In genomic region chr12:59067068-59067467, GRCh38 we compare ENCODE assay signal across 11 cellular contexts.
DNase-seq lines count a peak whose midpoint lies in the region; ATAC-seq and TF ChIP-seq lines count a peak whose summit lies in the region.
"Had no signal": no experiment of that assay in that cellular context is flagged by ENCODE, and none has a peak within 500 bp of the region (broad histone marks: within the 10 kb centered on the region; RNA-seq: fewer than 3 reads in every experiment).

No MANE protein-coding gene starts in this region.

- H3K4me1 Mint-ChIP-seq in endothelial cell (ENCODE audit: unreplicated experiment), result peaks cover 26% of the 10 kb centered on the region
- H3K4me1 Mint-ChIP-seq: activated naive CD4-positive, alpha-beta T cell treated with anti-CD3 and anti-CD28 coated beads, Interleukin-2, amount 50 U/mL, for 24 hours had no signal

- H3K4me2 ChIP-seq in osteoblast (ENCODE audit: insufficient read depth, low read length), result no peak overlapping the region

- H3K79me2 ChIP-seq in osteoblast (ENCODE audit: insufficient read depth, low read length), result no peaks in the 10 kb centered on the region

- no peak overlapping the region for H3K27ac ChIP-seq in osteoblast (ENCODE audit: low read depth, low read length)
- no peak overlapping the region for H3K27ac ChIP-seq in sigmoid colon

- H3K36me3 ChIP-seq in osteoblast (ENCODE audit: insufficient read depth, low read length) (no peaks in the 10 kb centered on the region), sigmoid colon (no peaks in the 10 kb centered on the region)

- H3K4me1 ChIP-seq in osteoblast (ENCODE audit: insufficient read depth, low read length) (peaks cover 18% of the 10 kb centered on the region), sigmoid colon (no peaks in the 10 kb centered on the region)

- H3K27ac Mint-ChIP-seq in endothelial cell (ENCODE audit: unreplicated experiment), result peak overlapping the region; percentile 98
- H3K27ac Mint-ChIP-seq: activated naive CD4-positive, alpha-beta T cell treated with anti-CD3 and anti-CD28 coated beads, Interleukin-2, amount 50 U/mL, for 24 hours had no signal

- 38 to 43% methylated on average over 2 of the region's 2 CpGs for WGBS in sigmoid colon, 2 donors

- no peaks in the 10 kb centered on the region for H4K20me1 ChIP-seq in osteoblast (ENCODE audit: insufficient read depth, low read length)

- H3K27me3 Mint-ChIP-seq in endothelial cell (ENCODE audit: unreplicated experiment), result peaks cover 2% of the 10 kb centered on the region
- H3K27me3 Mint-ChIP-seq: activated naive CD4-positive, alpha-beta T cell treated with anti-CD3 and anti-CD28 coated beads, Interleukin-2, amount 50 U/mL, for 24 hours had no signal

- no peaks in the 10 kb centered on the region for H3K36me3 Mint-ChIP-seq in endothelial cell (ENCODE audit: low read depth, unreplicated experiment)
- H3K36me3 Mint-ChIP-seq: activated naive CD4-positive, alpha-beta T cell treated with anti-CD3 and anti-CD28 coated beads, Interleukin-2, amount 50 U/mL, for 24 hours had no signal

- intact Hi-C loops in sigmoid colon (cut with DNase I), result no loop called here

- H3K9me3 Mint-ChIP-seq in endothelial cell (ENCODE audit: unreplicated experiment), result no peaks in the 10 kb centered on the region
- H3K9me3 Mint-ChIP-seq: activated naive CD4-positive, alpha-beta T cell treated with anti-CD3 and anti-CD28 coated beads, Interleukin-2, amount 50 U/mL, for 24 hours had no signal

- no peak overlapping the region for H3K4me3 Mint-ChIP-seq in endothelial cell (ENCODE audit: unreplicated experiment)
- H3K4me3 Mint-ChIP-seq: activated naive CD4-positive, alpha-beta T cell treated with anti-CD3 and anti-CD28 coated beads, Interleukin-2, amount 50 U/mL, for 24 hours had no signal

- in situ Hi-C loops in G401 (cut with HindIII; ENCODE audit: low sequenced_read_pairs), result no loop called here

- ATAC-seq in GM18519 (IDR thresholded peaks at IDR 0.05; ENCODE audit: low FRiP score, unreplicated experiment) (peak; percentile 86), HG02623 (IDR thresholded peaks at IDR 0.05; ENCODE audit: unreplicated experiment) (no peak)

- DNase-seq in NCI-H146 treated with DMSO at 0.1 percent for 48 hours (lab: John Stamatoyannopoulos, UW; ENCODE audit: unreplicated experiment) (peak; percentile 51), endothelial cell (ENCODE audit: low spot score) (no peak), osteoblast (ENCODE audit: insufficient read length, low spot score, missing footprints) (no peak), G401 (ENCODE audit: low spot score) (no peak), NCI-H446 treated with DMSO at 0.1 percent for 48 hours (lab: John Stamatoyannopoulos, UW) (no peak), sigmoid colon (no peak)
- DNase-seq: NCI-H1092 treated with DMSO at 0.1 percent for 48 hours, T-helper 9 cell had no signal

- H3K27me3 ChIP-seq in osteoblast (ENCODE audit: insufficient read depth, low read length), result no peaks in the 10 kb centered on the region
- H3K27me3 ChIP-seq in sigmoid colon, result no peaks in the 10 kb centered on the region

- peak overlapping the region; percentile 5 for H2AFZ ChIP-seq in osteoblast (ENCODE audit: low read length)

- TF ChIP-seq POLR2A in sigmoid colon (IDR thresholded peaks at IDR 0.05), result no peak

- no peak overlapping the region for H3K4me3 ChIP-seq in osteoblast (ENCODE audit: insufficient read depth, low read length)
- H3K4me3 ChIP-seq in sigmoid colon, result no peak overlapping the region

- TF ChIP-seq EP300 in sigmoid colon (IDR thresholded peaks at IDR 0.05), result no peak

- TF ChIP-seq CTCF in endothelial cell (IDR thresholded peaks at IDR 0.05; ENCODE audit: unreplicated experiment) (no peak), osteoblast (IDR thresholded peaks at IDR 0.05; ENCODE audit: extremely low read depth, low read depth, low read length) (no peak), sigmoid colon (IDR thresholded peaks at IDR 0.05) (no peak)

- H3K9me3 ChIP-seq in osteoblast (ENCODE audit: low read depth, low read length), result no peaks in the 10 kb centered on the region
- no peaks in the 10 kb centered on the region for H3K9me3 ChIP-seq in sigmoid colon
